1 cellular context compared by ENCODE assay signal in genomic region chr19:17305517-17306284, GRCh38.
A peak's percentile ranks its signal among the peaks of the same experiment; 100 is the strongest.
TF ChIP-seq lines count a peak whose summit lies in the region.

Gene MRPL34 (plus strand): TSS chr19:17305872. CDS start chr19:17305893, 21 bp downstream.

TF ChIP-seq in HepG2, 621 proteins besides CTCF, POLR2A, EP300 and RAD21 (continued from another document and continues in another):
- TF ChIP-seq IKZF4 (CRISPR knock-in tag; IDR thresholded peaks at IDR 0.05; ENCODE audit: borderline replicate concordance, low read depth, not compliant biosample characterization) (no peak), SALL1 (CRISPR knock-in tag; IDR thresholded peaks at IDR 0.05) (peak; percentile 50; the same call in 1 of the 2 replicates), ZBED4 (CRISPR knock-in tag; IDR thresholded peaks at IDR 0.05; ENCODE audit: borderline replicate concordance) (peak; percentile 89; the same call in 1 of the 2 replicates), JDP2 (CRISPR knock-in tag; IDR thresholded peaks at IDR 0.05; ENCODE audit: borderline replicate concordance) (no peak), ZNF232 (CRISPR knock-in tag; IDR thresholded peaks at IDR 0.05; ENCODE audit: borderline replicate concordance) (peak; percentile 47; the same call in 1 of the 2 replicates), YEATS2 (CRISPR knock-in tag; IDR thresholded peaks at IDR 0.05; ENCODE audit: borderline replicate concordance) (peak; percentile 71; the same call in 1 of the 2 replicates), MED13 (CRISPR knock-in tag; IDR thresholded peaks at IDR 0.05) (peak; percentile 46; the same call in 1 of the 2 replicates), KDM3A (CRISPR knock-in tag; IDR thresholded peaks at IDR 0.05; ENCODE audit: low read depth) (peak; percentile 87; the same call in 1 of the 2 replicates), ZNF570 (CRISPR knock-in tag; IDR thresholded peaks at IDR 0.05; ENCODE audit: borderline replicate concordance) (no peak), ZNF124 (CRISPR knock-in tag; IDR thresholded peaks at IDR 0.05) (no peak; the same call in 1 of the 2 replicates), MZF1 (CRISPR knock-in tag; IDR thresholded peaks at IDR 0.05; ENCODE audit: borderline replicate concordance) (no peak), SPEN (CRISPR knock-in tag; IDR thresholded peaks at IDR 0.05; ENCODE audit: low read depth) (0 out of 2 replicates have a peak, but pooled peaks have one; percentile 41), YEATS4 (CRISPR knock-in tag; IDR thresholded peaks at IDR 0.05; ENCODE audit: borderline replicate concordance) (peak; percentile 79), ARNTL (CRISPR knock-in tag; IDR thresholded peaks at IDR 0.05) (no peak), NFYB (CRISPR knock-in tag; IDR thresholded peaks at IDR 0.05) (peak; percentile 9; the same call in 1 of the 2 replicates), ZNF317 (CRISPR knock-in tag; IDR thresholded peaks at IDR 0.05) (peak; percentile 13; the same call in 1 of the 2 replicates), PREB (CRISPR knock-in tag; IDR thresholded peaks at IDR 0.05) (no peak), ZEB1 (IDR thresholded peaks at IDR 0.05; ENCODE audit: insufficient replicate concordance, low read depth) (no peak), RORA (CRISPR knock-in tag; IDR thresholded peaks at IDR 0.05) (no peak), ZNF567 (CRISPR knock-in tag; IDR thresholded peaks at IDR 0.05; ENCODE audit: borderline replicate concordance) (no peak), ZNF12 (CRISPR knock-in tag; IDR thresholded peaks at IDR 0.05) (0 out of 2 replicates have a peak, but pooled peaks have one; percentile 35), ZMYM3 (CRISPR knock-in tag; IDR thresholded peaks at IDR 0.05) (0 out of 2 replicates have a peak, but pooled peaks have one; percentile 40), ZNF18 (CRISPR knock-in tag; IDR thresholded peaks at IDR 0.05; ENCODE audit: insufficient replicate concordance) (no peak), JUNB (CRISPR knock-in tag; IDR thresholded peaks at IDR 0.05; ENCODE audit: borderline replicate concordance) (no peak), ZNF678 (CRISPR knock-in tag; IDR thresholded peaks at IDR 0.05) (no peak), ZNF263 (CRISPR knock-in tag; IDR thresholded peaks at IDR 0.05) (no peak; the same call in 1 of the 2 replicates), ZNF598 (CRISPR knock-in tag; IDR thresholded peaks at IDR 0.05; ENCODE audit: borderline replicate concordance) (no peak)
- TF ChIP-seq, protein P1, sequence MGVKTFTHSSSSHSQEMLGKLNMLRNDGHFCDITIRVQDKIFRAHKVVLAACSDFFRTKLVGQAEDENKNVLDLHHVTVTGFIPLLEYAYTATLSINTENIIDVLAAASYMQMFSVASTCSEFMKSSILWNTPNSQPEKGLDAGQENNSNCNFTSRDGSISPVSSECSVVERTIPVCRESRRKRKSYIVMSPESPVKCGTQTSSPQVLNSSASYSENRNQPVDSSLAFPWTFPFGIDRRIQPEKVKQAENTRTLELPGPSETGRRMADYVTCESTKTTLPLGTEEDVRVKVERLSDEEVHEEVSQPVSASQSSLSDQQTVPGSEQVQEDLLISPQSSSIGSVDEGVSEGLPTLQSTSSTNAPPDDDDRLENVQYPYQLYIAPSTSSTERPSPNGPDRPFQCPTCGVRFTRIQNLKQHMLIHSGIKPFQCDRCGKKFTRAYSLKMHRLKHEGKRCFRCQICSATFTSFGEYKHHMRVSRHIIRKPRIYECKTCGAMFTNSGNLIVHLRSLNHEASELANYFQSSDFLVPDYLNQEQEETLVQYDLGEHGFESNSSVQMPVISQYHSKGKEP (CRISPR knock-in tag; IDR thresholded peaks at IDR 0.05) = no peak
- TF ChIP-seq, protein P2, sequence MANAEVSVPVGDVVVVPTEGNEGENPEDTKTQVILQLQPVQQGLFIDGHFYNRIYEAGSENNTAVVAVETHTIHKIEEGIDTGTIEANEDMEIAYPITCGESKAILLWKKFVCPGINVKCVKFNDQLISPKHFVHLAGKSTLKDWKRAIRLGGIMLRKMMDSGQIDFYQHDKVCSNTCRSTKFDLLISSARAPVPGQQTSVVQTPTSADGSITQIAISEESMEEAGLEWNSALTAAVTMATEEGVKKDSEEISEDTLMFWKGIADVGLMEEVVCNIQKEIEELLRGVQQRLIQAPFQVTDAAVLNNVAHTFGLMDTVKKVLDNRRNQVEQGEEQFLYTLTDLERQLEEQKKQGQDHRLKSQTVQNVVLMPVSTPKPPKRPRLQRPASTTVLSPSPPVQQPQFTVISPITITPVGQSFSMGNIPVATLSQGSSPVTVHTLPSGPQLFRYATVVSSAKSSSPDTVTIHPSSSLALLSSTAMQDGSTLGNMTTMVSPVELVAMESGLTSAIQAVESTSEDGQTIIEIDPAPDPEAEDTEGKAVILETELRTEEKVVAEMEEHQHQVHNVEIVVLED (CRISPR knock-in tag; IDR thresholded peaks at IDR 0.05; ENCODE audit: borderline replicate concordance) = peak; percentile 59; the same call in 1 of the 2 replicates
- TF ChIP-seq, protein P3, sequence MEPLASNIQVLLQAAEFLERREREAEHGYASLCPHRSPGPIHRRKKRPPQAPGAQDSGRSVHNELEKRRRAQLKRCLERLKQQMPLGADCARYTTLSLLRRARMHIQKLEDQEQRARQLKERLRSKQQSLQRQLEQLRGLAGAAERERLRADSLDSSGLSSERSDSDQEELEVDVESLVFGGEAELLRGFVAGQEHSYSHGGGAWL (CRISPR knock-in tag; IDR thresholded peaks at IDR 0.05) = peak; percentile 23
- TF ChIP-seq, protein P4, sequence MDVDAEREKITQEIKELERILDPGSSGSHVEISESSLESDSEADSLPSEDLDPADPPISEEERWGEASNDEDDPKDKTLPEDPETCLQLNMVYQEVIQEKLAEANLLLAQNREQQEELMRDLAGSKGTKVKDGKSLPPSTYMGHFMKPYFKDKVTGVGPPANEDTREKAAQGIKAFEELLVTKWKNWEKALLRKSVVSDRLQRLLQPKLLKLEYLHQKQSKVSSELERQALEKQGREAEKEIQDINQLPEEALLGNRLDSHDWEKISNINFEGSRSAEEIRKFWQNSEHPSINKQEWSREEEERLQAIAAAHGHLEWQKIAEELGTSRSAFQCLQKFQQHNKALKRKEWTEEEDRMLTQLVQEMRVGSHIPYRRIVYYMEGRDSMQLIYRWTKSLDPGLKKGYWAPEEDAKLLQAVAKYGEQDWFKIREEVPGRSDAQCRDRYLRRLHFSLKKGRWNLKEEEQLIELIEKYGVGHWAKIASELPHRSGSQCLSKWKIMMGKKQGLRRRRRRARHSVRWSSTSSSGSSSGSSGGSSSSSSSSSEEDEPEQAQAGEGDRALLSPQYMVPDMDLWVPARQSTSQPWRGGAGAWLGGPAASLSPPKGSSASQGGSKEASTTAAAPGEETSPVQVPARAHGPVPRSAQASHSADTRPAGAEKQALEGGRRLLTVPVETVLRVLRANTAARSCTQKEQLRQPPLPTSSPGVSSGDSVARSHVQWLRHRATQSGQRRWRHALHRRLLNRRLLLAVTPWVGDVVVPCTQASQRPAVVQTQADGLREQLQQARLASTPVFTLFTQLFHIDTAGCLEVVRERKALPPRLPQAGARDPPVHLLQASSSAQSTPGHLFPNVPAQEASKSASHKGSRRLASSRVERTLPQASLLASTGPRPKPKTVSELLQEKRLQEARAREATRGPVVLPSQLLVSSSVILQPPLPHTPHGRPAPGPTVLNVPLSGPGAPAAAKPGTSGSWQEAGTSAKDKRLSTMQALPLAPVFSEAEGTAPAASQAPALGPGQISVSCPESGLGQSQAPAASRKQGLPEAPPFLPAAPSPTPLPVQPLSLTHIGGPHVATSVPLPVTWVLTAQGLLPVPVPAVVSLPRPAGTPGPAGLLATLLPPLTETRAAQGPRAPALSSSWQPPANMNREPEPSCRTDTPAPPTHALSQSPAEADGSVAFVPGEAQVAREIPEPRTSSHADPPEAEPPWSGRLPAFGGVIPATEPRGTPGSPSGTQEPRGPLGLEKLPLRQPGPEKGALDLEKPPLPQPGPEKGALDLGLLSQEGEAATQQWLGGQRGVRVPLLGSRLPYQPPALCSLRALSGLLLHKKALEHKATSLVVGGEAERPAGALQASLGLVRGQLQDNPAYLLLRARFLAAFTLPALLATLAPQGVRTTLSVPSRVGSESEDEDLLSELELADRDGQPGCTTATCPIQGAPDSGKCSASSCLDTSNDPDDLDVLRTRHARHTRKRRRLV (CRISPR knock-in tag; IDR thresholded peaks at IDR 0.05) = no peak
- TF ChIP-seq, protein P5, sequence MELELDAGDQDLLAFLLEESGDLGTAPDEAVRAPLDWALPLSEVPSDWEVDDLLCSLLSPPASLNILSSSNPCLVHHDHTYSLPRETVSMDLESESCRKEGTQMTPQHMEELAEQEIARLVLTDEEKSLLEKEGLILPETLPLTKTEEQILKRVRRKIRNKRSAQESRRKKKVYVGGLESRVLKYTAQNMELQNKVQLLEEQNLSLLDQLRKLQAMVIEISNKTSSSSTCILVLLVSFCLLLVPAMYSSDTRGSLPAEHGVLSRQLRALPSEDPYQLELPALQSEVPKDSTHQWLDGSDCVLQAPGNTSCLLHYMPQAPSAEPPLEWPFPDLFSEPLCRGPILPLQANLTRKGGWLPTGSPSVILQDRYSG (CRISPR knock-in tag; IDR thresholded peaks at IDR 0.05) = no peak; the same call in 1 of the 2 replicates
- TF ChIP-seq, protein P6, sequence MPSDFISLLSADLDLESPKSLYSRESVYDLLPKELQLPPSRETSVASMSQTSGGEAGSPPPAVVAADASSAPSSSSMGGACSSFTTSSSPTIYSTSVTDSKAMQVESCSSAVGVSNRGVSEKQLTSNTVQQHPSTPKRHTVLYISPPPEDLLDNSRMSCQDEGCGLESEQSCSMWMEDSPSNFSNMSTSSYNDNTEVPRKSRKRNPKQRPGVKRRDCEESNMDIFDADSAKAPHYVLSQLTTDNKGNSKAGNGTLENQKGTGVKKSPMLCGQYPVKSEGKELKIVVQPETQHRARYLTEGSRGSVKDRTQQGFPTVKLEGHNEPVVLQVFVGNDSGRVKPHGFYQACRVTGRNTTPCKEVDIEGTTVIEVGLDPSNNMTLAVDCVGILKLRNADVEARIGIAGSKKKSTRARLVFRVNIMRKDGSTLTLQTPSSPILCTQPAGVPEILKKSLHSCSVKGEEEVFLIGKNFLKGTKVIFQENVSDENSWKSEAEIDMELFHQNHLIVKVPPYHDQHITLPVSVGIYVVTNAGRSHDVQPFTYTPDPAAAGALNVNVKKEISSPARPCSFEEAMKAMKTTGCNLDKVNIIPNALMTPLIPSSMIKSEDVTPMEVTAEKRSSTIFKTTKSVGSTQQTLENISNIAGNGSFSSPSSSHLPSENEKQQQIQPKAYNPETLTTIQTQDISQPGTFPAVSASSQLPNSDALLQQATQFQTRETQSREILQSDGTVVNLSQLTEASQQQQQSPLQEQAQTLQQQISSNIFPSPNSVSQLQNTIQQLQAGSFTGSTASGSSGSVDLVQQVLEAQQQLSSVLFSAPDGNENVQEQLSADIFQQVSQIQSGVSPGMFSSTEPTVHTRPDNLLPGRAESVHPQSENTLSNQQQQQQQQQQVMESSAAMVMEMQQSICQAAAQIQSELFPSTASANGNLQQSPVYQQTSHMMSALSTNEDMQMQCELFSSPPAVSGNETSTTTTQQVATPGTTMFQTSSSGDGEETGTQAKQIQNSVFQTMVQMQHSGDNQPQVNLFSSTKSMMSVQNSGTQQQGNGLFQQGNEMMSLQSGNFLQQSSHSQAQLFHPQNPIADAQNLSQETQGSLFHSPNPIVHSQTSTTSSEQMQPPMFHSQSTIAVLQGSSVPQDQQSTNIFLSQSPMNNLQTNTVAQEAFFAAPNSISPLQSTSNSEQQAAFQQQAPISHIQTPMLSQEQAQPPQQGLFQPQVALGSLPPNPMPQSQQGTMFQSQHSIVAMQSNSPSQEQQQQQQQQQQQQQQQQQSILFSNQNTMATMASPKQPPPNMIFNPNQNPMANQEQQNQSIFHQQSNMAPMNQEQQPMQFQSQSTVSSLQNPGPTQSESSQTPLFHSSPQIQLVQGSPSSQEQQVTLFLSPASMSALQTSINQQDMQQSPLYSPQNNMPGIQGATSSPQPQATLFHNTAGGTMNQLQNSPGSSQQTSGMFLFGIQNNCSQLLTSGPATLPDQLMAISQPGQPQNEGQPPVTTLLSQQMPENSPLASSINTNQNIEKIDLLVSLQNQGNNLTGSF (CRISPR knock-in tag; IDR thresholded peaks at IDR 0.05) = no peak
